Comparison of ENCODE assay signal across 31 cellular contexts in genomic region chr22:31001124-31001770, GRCh38.
"Had no signal": no experiment of that assay in that cellular context is flagged by ENCODE, and none has a peak within 500 bp of the region (broad histone marks: within the 10 kb centered on the region; RNA-seq: fewer than 3 reads in every experiment).

No MANE protein-coding gene starts in this region.

- H3K27ac ChIP-seq: body of pancreas, brain microvascular endothelial cell, breast epithelium, VCaP had no signal

- DNase-seq: activated CD4-positive, alpha-beta memory T cell treated with anti-CD3 and anti-CD28 coated beads for 36 hours; activated CD4-positive, alpha-beta T cell treated with anti-CD3 and anti-CD28 coated beads for 4 hours; activated CD4-positive, alpha-beta T cell treated with anti-CD3 and anti-CD28 coated beads, Interleukin-2, amount 10 ng/mL, durations not matched to agents 24 days and 14 days; activated CD4-positive, alpha-beta T cell treated with anti-CD3 and anti-CD28 coated beads, Interleukin-2, amount 50 U/mL, for 1 hour; activated CD4-positive, alpha-beta T cell treated with anti-CD3 and anti-CD28 coated beads, Interleukin-2, amount 50 U/mL, for 4 hours; activated CD4-positive, CD25-positive, alpha-beta regulatory T cell; activated CD8-positive, alpha-beta memory T cell treated with anti-CD3 and anti-CD28 coated beads, Interleukin-2, amount 50 U/mL, for 4 hours; activated CD8-positive, alpha-beta T cell treated with anti-CD3 and anti-CD28 coated beads for 36 hours; activated effector memory CD4-positive, alpha-beta T cell treated with anti-CD3 and anti-CD28 coated beads, Interleukin-2, amount 50 U/mL, for 16 hours; activated gamma-delta T cell treated with Interleukin-2 at 50 U/mL for 16 hours; activated naive CD4-positive, alpha-beta T cell; activated naive CD4-positive, alpha-beta T cell treated with anti-CD3 and anti-CD28 coated beads for 36 hours; activated naive CD8-positive, alpha-beta T cell treated with anti-CD3 and anti-CD28 coated beads, Interleukin-2, amount 10 ng/mL, durations not matched to agents 7 days and 5 days; activated naive CD8-positive, alpha-beta T cell treated with anti-CD3 and anti-CD28 coated beads, Interleukin-2, amount 50 U/mL, for 24 hours; activated T-cell treated with anti-CD3 and anti-CD28 coated beads for 4 hours; activated T-cell treated with anti-CD3 and anti-CD28 coated beads, Interleukin-2, amount 50 U/mL, for 1 hour; activated T-cell treated with anti-CD3 and anti-CD28 coated beads, Interleukin-2, amount 50 U/mL, for 4 hours; activated T-cell treated with anti-CD3 and anti-CD28 coated beads, Interleukin-2, amount 50 U/mL, for 72 hours; amniotic stem cell; aorta; body of pancreas; brain microvascular endothelial cell; central memory CD4-positive, alpha-beta T cell; SW 1271; T-helper 1 cell; T-helper 2 cell; T-helper 9 cell had no signal

- H3K27me3 ChIP-seq: body of pancreas, brain microvascular endothelial cell, breast epithelium had no signal

- ATAC-seq: activated CD4-positive, CD25-positive, alpha-beta regulatory T cell treated with anti-CD3 and anti-CD28 coated beads, Interleukin-2, amount 50 U/mL, for 24 hours; activated CD8-positive, alpha-beta T cell treated with anti-CD3 and anti-CD28 coated beads for 36 hours; activated naive CD8-positive, alpha-beta T cell treated with anti-CD3 and anti-CD28 coated beads, Interleukin-2, amount 50 U/mL, for 24 hours; activated T-cell treated with anti-CD3 and anti-CD28 coated beads, Interleukin-2, amount 50 U/mL, for 4 hours; activated T-cell treated with anti-CD3 and anti-CD28 coated beads, Interleukin-2, amount 50 U/mL, for 72 hours; activated T-helper 17 cell treated with anti-CD3 and anti-CD28 coated beads, Interleukin-2, amount 50 U/mL, for 72 hours; body of pancreas had no signal

- H3K4me1 ChIP-seq: body of pancreas, breast epithelium had no signal

- H3K4me3 ChIP-seq: body of pancreas, breast epithelium had no signal

- H3K9me3 ChIP-seq: body of pancreas had no signal

- H3K36me3 ChIP-seq: brain microvascular endothelial cell, breast epithelium had no signal
